Comparison of ENCODE assay signal across 8 cellular contexts in genomic region chr7:33062782-33063443, GRCh38. TPM values are rescaled to one million over a fixed set of nuclear protein-coding genes. Genes with fewer than 3 reads are reported as not detected.
DNase-seq lines count a peak whose midpoint lies in the region; ATAC-seq, FAIRE-seq and TF ChIP-seq lines count a peak whose summit lies in the region.

No MANE protein-coding gene starts in this region.

- DNase-seq in GM12892 (ENCODE audit: insufficient read length) = peak; percentile 85
- DNase-seq in NCI-H1436 (lab: John Stamatoyannopoulos, UW) = peak; percentile 92
- DNase-seq in SW480 (ENCODE audit: low spot score) = peak; percentile 98
- DNase-seq in amniotic epithelial cell (ENCODE audit: low read depth) = peak; percentile 90
- peak; percentile 93 for DNase-seq in left cardiac atrium
- DNase-seq in posterior vena cava (ENCODE audit: low spot score) = peak; percentile 98
- peak; percentile 97 for DNase-seq in upper lobe of right lung

- peak overlapping the region; percentile 92 for H3K4me3 ChIP-seq in upper lobe of right lung

- intact Hi-C loops in left cardiac atrium (cut with DNase I) (loop anchor here in 1 of 2 donors (10.0 kb wide), 1 partner anchor 118 kb away; no protein-coding TSS in a partner anchor), posterior vena cava (cut with DNase I) (loop anchor here in 1 of 2 donors (5.0 kb wide), 1 partner anchor 1824 kb away; no protein-coding TSS in a partner anchor), upper lobe of right lung (cut with DNase I) (no loop called here)

- FAIRE-seq in GM12892 (lab: Jason Lieb, UNC) = peak; percentile 95

- no peak for TF ChIP-seq CTCF in upper lobe of right lung (IDR thresholded peaks at IDR 0.05)

- peak; percentile 42 for TF ChIP-seq POLR2A in GM12892 (IDR thresholded peaks at IDR 0.05; ENCODE audit: low read depth, low read length)

- ATAC-seq in HG02840 (IDR thresholded peaks at IDR 0.05; ENCODE audit: low FRiP score, unreplicated experiment) (peak; percentile 95), left cardiac atrium (peak; percentile 99 to 100), upper lobe of right lung (peak; percentile 99)

- peaks cover 24% of the 10 kb centered on the region for H3K4me1 ChIP-seq in upper lobe of right lung

- no peaks in the 10 kb centered on the region for H3K9me3 ChIP-seq in upper lobe of right lung

- H3K27ac ChIP-seq in upper lobe of right lung = peak overlapping the region; percentile 88

- H3K27me3 ChIP-seq in upper lobe of right lung = no peaks in the 10 kb centered on the region

- no peaks in the 10 kb centered on the region for H3K36me3 ChIP-seq in upper lobe of right lung

RNA-seq across cellular contexts. Expression of gene NT5C3A, which starts 0.3 kb away (rescaled TPM):
- polyA plus RNA-seq in GM12892 (2012; ENCODE audit: missing spikeins) = 55.8 TPM
- total RNA-seq in left cardiac atrium (10 to 100 TPM; 20.1 to 21.2 TPM), posterior vena cava (10 to 100 TPM; 20.0 to 20.1 TPM), upper lobe of right lung (34.0 TPM)

RNA-seq across cellular contexts. Expression of gene RP9, which starts 46.3 kb away (rescaled TPM):
- 16.6 TPM for polyA plus RNA-seq in GM12892 (2012; ENCODE audit: missing spikeins)
- total RNA-seq in left cardiac atrium (10 to 100 TPM; 15.2 to 16.6 TPM), posterior vena cava (10 to 100 TPM in 1 of 2 donors, 1 to 10 TPM in 1; 9.4 to 10.9 TPM), upper lobe of right lung (11.9 TPM)

Comparison
In these comparisons a context has a peak if more than half of its experiments do, and no peak if none do; other contexts are left out.
1. Peak in every context shown above with its lines: DNase-seq, ATAC-seq, H3K4me3 ChIP-seq and H3K27ac ChIP-seq.